ENCODE assay signal across 2 cellular contexts in genomic region chr11:19660076-19660475, GRCh38.
A peak's percentile ranks its signal among the peaks of the same experiment; 100 is the strongest.
TF ChIP-seq lines count a peak whose summit lies in the region.

No MANE protein-coding gene starts in this region.

TF ChIP-seq in K562, 482 proteins besides CTCF, POLR2A, EP300 and RAD21 (continued from another document and continues in another):
- no peak for TF ChIP-seq ZBTB5 (IDR thresholded peaks at IDR 0.05)
- TF ChIP-seq NFE2 (IDR thresholded peaks at IDR 0.05; ENCODE audit: low read depth), result peak; percentile 69
- no peak for TF ChIP-seq NCOA6 (IDR thresholded peaks at IDR 0.05)
- no peak for TF ChIP-seq HDGF (IDR thresholded peaks at IDR 0.05)
- no peak for TF ChIP-seq ZNF695 (CRISPR knock-in tag; IDR thresholded peaks at IDR 0.05)
- 0 out of 2 replicates have a peak, but pooled peaks have one; percentile 17 for TF ChIP-seq MAFG (tag; conservative IDR thresholded peaks at IDR 0.05)
- TF ChIP-seq ETS2 (tag; IDR thresholded peaks at IDR 0.05; ENCODE audit: borderline replicate concordance, poor library complexity, severe bottlenecking), result no peak
- no peak for TF ChIP-seq TCF7L2 (IDR thresholded peaks at IDR 0.05; ENCODE audit: low read depth, low read length)
- no peak for TF ChIP-seq ZNF140 (CRISPR knock-in tag; IDR thresholded peaks at IDR 0.05)
- no peak for TF ChIP-seq POLR3G (IDR thresholded peaks at IDR 0.05; ENCODE audit: extremely low read depth, insufficient read length, insufficient replicate concordance)
- no peak for TF ChIP-seq CBX1 (IDR thresholded peaks at IDR 0.05; ENCODE audit: low read depth)
- no peak for TF ChIP-seq ZNF551 (CRISPR knock-in tag; IDR thresholded peaks at IDR 0.05)
- TF ChIP-seq THRA (IDR thresholded peaks at IDR 0.05), result no peak
- no peak for TF ChIP-seq ARNT (IDR thresholded peaks at IDR 0.05)
- TF ChIP-seq JUNB (CRISPR knock-in tag; conservative IDR thresholded peaks at IDR 0.05), result peak; percentile 93
- peak; percentile 98 for TF ChIP-seq FOSL1 (tag; conservative IDR thresholded peaks at IDR 0.05)
- TF ChIP-seq MEIS2 (IDR thresholded peaks at IDR 0.05; ENCODE audit: partially characterized antibody), result peak; percentile 90
- no peak for TF ChIP-seq ZNF398 (CRISPR knock-in tag; IDR thresholded peaks at IDR 0.05)
- no peak for TF ChIP-seq FOXM1 (IDR thresholded peaks at IDR 0.05; ENCODE audit: low read depth)
- no peak for TF ChIP-seq FOXM1 (CRISPR knock-in tag; IDR thresholded peaks at IDR 0.05; ENCODE audit: low read depth)
- no peak for TF ChIP-seq FOXA1 (IDR thresholded peaks at IDR 0.05; ENCODE audit: borderline replicate concordance)
- peak; percentile 96 for TF ChIP-seq ATF3 (IDR thresholded peaks at IDR 0.05)
- TF ChIP-seq ATF3 (CRISPR knock-in tag; conservative IDR thresholded peaks at IDR 0.05), result peak; percentile 82
- TF ChIP-seq PREB (CRISPR knock-in tag; IDR thresholded peaks at IDR 0.05), result no peak
- TF ChIP-seq CTCFL (IDR thresholded peaks at IDR 0.05; ENCODE audit: borderline replicate concordance, insufficient read depth, low read depth, low read length, poor library complexity, severe bottlenecking), result no peak

TF ChIP-seq in GM23338, 12 proteins besides CTCF, POLR2A, EP300 and RAD21 (continued from another document):
- no peak for TF ChIP-seq ZNF462 (CRISPR knock-in tag; IDR thresholded peaks at IDR 0.05)
